1 cellular context compared by ENCODE assay signal in the genomic region with DNA sequence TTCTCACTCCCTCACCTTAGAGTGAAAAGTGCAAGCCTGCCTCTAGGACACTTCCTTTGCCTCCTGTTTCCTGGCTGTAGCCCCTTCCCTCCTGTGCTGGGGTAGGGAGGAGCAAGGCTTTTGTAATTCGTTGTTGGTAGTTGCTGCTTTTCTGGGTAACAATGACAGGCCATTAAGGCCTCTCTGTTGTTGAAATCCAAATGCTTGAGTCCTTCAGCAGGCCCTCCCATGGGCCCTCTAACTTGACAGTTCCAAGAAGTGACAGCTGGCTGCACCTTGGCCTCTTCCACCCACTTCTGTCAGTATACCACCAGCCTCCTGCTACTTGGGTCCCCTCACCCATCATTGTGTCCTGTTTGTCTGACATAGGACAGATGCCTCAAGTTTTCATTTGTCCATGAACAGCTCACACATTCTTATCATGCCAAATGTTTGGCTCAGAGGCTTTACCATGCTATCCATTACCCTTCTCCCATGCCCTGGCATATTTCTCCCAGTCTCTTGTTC.
TF ChIP-seq lines count a peak whose summit lies in the region.

No MANE protein-coding gene starts in this region.

TF ChIP-seq in H1, 55 proteins besides CTCF, POLR2A, EP300 and RAD21 (continued from another document):
- TF ChIP-seq CREB1 (IDR thresholded peaks at IDR 0.05) (0 out of 2 replicates have a peak, but pooled peaks have one; percentile 18), EZH2 (IDR thresholded peaks at IDR 0.05; ENCODE audit: low read depth, low read length, severe bottlenecking) (no peak), YY1 (IDR thresholded peaks at IDR 0.05; ENCODE audit: low read depth, low read length) (peak; percentile 70), TCF12 (IDR thresholded peaks at IDR 0.05; ENCODE audit: low read depth, low read length) (0 out of 2 replicates have a peak, but pooled peaks have one; percentile 37), CBX5 (IDR thresholded peaks at IDR 0.05; ENCODE audit: low read depth, low read length) (no peak), SAP30 (IDR thresholded peaks at IDR 0.05; ENCODE audit: insufficient read depth, insufficient replicate concordance, low read length) (peak; percentile 94), TAF1 (IDR thresholded peaks at IDR 0.05; ENCODE audit: low read depth, low read length) (no peak), SIN3A (conservative IDR thresholded peaks at IDR 0.05 in 1 of 2, IDR thresholded peaks at IDR 0.05 in 1 of 2; ENCODE audit: low read depth in 1 of 2, low read length in 2 of 2) (peak; percentile 95 to 98; a peak in 3 of 4 replicates), BCL11A (IDR thresholded peaks at IDR 0.05; ENCODE audit: low read depth in 2 of 2, low read length in 2 of 2) (peak in 1 of 2 experiments; percentile 5), JUN (IDR thresholded peaks at IDR 0.05; ENCODE audit: low read depth, low read length) (no peak), HDAC2 (IDR thresholded peaks at IDR 0.05; ENCODE audit: borderline replicate concordance in 1 of 2, low read depth in 2 of 2, low read length in 2 of 2) (peak; percentile 49 to 85; a peak in 2 of 4 replicates), FOSL1 (IDR thresholded peaks at IDR 0.05; ENCODE audit: insufficient read depth, low read depth, low read length) (no peak), CTBP2 (IDR thresholded peaks at IDR 0.05; ENCODE audit: borderline replicate concordance, insufficient read depth, insufficient read length, low read length) (peak; percentile 89), POLR2AphosphoS5 (IDR thresholded peaks at IDR 0.05; ENCODE audit: low read depth, low read length) (no peak), EGR1 (IDR thresholded peaks at IDR 0.05; ENCODE audit: borderline replicate concordance, low read depth, low read length) (peak; percentile 73), TEAD4 (IDR thresholded peaks at IDR 0.05; ENCODE audit: low read depth, low read length) (0 out of 2 replicates have a peak, but pooled peaks have one; percentile 16)
- TF ChIP-seq, protein P1, sequence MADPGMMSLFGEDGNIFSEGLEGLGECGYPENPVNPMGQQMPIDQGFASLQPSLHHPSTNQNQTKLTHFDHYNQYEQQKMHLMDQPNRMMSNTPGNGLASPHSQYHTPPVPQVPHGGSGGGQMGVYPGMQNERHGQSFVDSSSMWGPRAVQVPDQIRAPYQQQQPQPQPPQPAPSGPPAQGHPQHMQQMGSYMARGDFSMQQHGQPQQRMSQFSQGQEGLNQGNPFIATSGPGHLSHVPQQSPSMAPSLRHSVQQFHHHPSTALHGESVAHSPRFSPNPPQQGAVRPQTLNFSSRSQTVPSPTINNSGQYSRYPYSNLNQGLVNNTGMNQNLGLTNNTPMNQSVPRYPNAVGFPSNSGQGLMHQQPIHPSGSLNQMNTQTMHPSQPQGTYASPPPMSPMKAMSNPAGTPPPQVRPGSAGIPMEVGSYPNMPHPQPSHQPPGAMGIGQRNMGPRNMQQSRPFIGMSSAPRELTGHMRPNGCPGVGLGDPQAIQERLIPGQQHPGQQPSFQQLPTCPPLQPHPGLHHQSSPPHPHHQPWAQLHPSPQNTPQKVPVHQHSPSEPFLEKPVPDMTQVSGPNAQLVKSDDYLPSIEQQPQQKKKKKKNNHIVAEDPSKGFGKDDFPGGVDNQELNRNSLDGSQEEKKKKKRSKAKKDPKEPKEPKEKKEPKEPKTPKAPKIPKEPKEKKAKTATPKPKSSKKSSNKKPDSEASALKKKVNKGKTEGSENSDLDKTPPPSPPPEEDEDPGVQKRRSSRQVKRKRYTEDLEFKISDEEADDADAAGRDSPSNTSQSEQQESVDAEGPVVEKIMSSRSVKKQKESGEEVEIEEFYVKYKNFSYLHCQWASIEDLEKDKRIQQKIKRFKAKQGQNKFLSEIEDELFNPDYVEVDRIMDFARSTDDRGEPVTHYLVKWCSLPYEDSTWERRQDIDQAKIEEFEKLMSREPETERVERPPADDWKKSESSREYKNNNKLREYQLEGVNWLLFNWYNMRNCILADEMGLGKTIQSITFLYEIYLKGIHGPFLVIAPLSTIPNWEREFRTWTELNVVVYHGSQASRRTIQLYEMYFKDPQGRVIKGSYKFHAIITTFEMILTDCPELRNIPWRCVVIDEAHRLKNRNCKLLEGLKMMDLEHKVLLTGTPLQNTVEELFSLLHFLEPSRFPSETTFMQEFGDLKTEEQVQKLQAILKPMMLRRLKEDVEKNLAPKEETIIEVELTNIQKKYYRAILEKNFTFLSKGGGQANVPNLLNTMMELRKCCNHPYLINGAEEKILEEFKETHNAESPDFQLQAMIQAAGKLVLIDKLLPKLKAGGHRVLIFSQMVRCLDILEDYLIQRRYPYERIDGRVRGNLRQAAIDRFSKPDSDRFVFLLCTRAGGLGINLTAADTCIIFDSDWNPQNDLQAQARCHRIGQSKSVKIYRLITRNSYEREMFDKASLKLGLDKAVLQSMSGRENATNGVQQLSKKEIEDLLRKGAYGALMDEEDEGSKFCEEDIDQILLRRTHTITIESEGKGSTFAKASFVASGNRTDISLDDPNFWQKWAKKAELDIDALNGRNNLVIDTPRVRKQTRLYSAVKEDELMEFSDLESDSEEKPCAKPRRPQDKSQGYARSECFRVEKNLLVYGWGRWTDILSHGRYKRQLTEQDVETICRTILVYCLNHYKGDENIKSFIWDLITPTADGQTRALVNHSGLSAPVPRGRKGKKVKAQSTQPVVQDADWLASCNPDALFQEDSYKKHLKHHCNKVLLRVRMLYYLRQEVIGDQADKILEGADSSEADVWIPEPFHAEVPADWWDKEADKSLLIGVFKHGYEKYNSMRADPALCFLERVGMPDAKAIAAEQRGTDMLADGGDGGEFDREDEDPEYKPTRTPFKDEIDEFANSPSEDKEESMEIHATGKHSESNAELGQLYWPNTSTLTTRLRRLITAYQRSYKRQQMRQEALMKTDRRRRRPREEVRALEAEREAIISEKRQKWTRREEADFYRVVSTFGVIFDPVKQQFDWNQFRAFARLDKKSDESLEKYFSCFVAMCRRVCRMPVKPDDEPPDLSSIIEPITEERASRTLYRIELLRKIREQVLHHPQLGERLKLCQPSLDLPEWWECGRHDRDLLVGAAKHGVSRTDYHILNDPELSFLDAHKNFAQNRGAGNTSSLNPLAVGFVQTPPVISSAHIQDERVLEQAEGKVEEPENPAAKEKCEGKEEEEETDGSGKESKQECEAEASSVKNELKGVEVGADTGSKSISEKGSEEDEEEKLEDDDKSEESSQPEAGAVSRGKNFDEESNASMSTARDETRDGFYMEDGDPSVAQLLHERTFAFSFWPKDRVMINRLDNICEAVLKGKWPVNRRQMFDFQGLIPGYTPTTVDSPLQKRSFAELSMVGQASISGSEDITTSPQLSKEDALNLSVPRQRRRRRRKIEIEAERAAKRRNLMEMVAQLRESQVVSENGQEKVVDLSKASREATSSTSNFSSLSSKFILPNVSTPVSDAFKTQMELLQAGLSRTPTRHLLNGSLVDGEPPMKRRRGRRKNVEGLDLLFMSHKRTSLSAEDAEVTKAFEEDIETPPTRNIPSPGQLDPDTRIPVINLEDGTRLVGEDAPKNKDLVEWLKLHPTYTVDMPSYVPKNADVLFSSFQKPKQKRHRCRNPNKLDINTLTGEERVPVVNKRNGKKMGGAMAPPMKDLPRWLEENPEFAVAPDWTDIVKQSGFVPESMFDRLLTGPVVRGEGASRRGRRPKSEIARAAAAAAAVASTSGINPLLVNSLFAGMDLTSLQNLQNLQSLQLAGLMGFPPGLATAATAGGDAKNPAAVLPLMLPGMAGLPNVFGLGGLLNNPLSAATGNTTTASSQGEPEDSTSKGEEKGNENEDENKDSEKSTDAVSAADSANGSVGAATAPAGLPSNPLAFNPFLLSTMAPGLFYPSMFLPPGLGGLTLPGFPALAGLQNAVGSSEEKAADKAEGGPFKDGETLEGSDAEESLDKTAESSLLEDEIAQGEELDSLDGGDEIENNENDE (IDR thresholded peaks at IDR 0.05; ENCODE audit: insufficient replicate concordance, low read length), result peak; percentile 37
- TF ChIP-seq, protein P2, sequence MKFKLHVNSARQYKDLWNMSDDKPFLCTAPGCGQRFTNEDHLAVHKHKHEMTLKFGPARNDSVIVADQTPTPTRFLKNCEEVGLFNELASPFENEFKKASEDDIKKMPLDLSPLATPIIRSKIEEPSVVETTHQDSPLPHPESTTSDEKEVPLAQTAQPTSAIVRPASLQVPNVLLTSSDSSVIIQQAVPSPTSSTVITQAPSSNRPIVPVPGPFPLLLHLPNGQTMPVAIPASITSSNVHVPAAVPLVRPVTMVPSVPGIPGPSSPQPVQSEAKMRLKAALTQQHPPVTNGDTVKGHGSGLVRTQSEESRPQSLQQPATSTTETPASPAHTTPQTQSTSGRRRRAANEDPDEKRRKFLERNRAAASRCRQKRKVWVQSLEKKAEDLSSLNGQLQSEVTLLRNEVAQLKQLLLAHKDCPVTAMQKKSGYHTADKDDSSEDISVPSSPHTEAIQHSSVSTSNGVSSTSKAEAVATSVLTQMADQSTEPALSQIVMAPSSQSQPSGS (IDR thresholded peaks at IDR 0.05; ENCODE audit: low read length), result peak; percentile 81; the same call in 1 of the 2 replicates
